10 cellular contexts compared by ENCODE assay signal in genomic region chrX:24282381-24283121, GRCh38. TPM values are rescaled to one million over a fixed set of nuclear protein-coding genes. Genes with fewer than 3 reads are reported as not detected.
DNase-seq lines count a peak whose midpoint lies in the region; ATAC-seq and TF ChIP-seq lines count a peak whose summit lies in the region.
"Had no signal": no experiment of that assay in that cellular context is flagged by ENCODE, and none has a peak within 500 bp of the region (broad histone marks: within the 10 kb centered on the region; RNA-seq: fewer than 3 reads in every experiment).

No MANE protein-coding gene starts in this region.

- H3K36me3 ChIP-seq in GM23338 (ENCODE audit: insufficient read depth), result no peaks in the 10 kb centered on the region
- H3K36me3 ChIP-seq in OCI-LY7 (ENCODE audit: insufficient read depth, low read length), result no peaks in the 10 kb centered on the region
- no peaks in the 10 kb centered on the region for H3K36me3 ChIP-seq in stomach smooth muscle (ENCODE audit: control insufficient read depth in 2 of 2, insufficient read depth in 2 of 2, low read length in 2 of 2)
- H3K36me3 ChIP-seq: ovary had no signal

- no peaks in the 10 kb centered on the region for H3F3A ChIP-seq in GM23338 (replicated peaks; ENCODE audit: low read depth)

- H3K27ac Mint-ChIP-seq in GM23338, result no peak overlapping the region

- no peak overlapping the region for H2AFZ ChIP-seq in GM23338
- H2AFZ ChIP-seq in OCI-LY7 (ENCODE audit: low read length), result no peak overlapping the region

- H3K79me2 ChIP-seq in GM23338 (replicated peaks; ENCODE audit: insufficient read depth) (no peaks in the 10 kb centered on the region), OCI-LY7 (ENCODE audit: insufficient read depth, low read depth, low read length) (no peaks in the 10 kb centered on the region)

- H3K27me3 Mint-ChIP-seq in GM23338 (ENCODE audit: insufficient read depth, low read depth, poor library complexity), result peaks cover 3% of the 10 kb centered on the region

- peak overlapping the region in 1 of 2 donors; percentile 57 for H3K9ac ChIP-seq in stomach smooth muscle (ENCODE audit: low read length in 2 of 2)

- DNase-seq in GM23338 (ENCODE audit: low spot score), result peak; percentile 12
- peak; percentile 11 for DNase-seq in OCI-LY7 (ENCODE audit: low spot score)
- DNase-seq in left cardiac atrium, result no peak
- DNase-seq in GM19240 (ENCODE audit: insufficient read length, low spot score), result no peak
- no peak for DNase-seq in pons (ENCODE audit: low spot score)
- DNase-seq: activated T-cell treated with anti-CD3 and anti-CD28 coated beads, Interleukin-2, amount 50 U/mL, for 4 hours; cortex of kidney had no signal

- peaks cover 11% of the 10 kb centered on the region; the same call in 1 of the 2 replicates for H3K4me1 ChIP-seq in GM23338 (ENCODE audit: insufficient read depth)
- H3K4me1 ChIP-seq in OCI-LY7 (ENCODE audit: insufficient read depth, low read length, poor library complexity, severe bottlenecking), result peaks cover 5% of the 10 kb centered on the region
- H3K4me1 ChIP-seq in stomach smooth muscle (ENCODE audit: control insufficient read depth, insufficient read depth, low read length), result peaks cover 12% of the 10 kb centered on the region

- H4K20me1 ChIP-seq in GM23338 (replicated peaks; ENCODE audit: insufficient read depth) (no peaks in the 10 kb centered on the region), OCI-LY7 (ENCODE audit: insufficient read depth, low read length) (no peaks in the 10 kb centered on the region)

- CTCF ChIA-PET in OCI-LY7 (lab: Charles Lee; ENCODE audit: unreplicated experiment), result no interaction called here

- no peaks in the 10 kb centered on the region for H3K36me3 Mint-ChIP-seq in GM23338 (ENCODE audit: low read depth)

- POLR2A ChIA-PET in OCI-LY7 (lab: Charles Lee), result interaction anchor here (0.7 kb wide), 1 partner anchor 998 kb away, joined by 3 read pairs; no protein-coding TSS in a partner anchor

- no TSS peak for BruUV-seq in OCI-LY7 (replicated peaks; lab: Mats Ljungman, UMichigan)

- H3K9me3 ChIP-seq in OCI-LY7 (ENCODE audit: low read length) (no peaks in the 10 kb centered on the region), stomach smooth muscle (ENCODE audit: control insufficient read depth in 2 of 2, low read length in 2 of 2) (no peaks in the 10 kb centered on the region)
- H3K9me3 ChIP-seq: ovary had no signal

- H3K4me3 ChIP-seq in GM23338 (no peak overlapping the region), OCI-LY7 (ENCODE audit: low read depth, low read length, poor library complexity, severe bottlenecking) (no peak overlapping the region), stomach smooth muscle (ENCODE audit: low read length in 2 of 2) (peak overlapping the region; percentile 36 to 50)
- H3K4me3 ChIP-seq: ovary had no signal

- intact Hi-C loops in OCI-LY7 (cut with micrococcal nuclease; ENCODE audit: unreplicated experiment) (no loop called here), left cardiac atrium (cut with DNase I) (no loop called here)

- no peak overlapping the region for H3K27ac ChIP-seq in GM23338 (ENCODE audit: low read depth)
- H3K27ac ChIP-seq in OCI-LY7 (ENCODE audit: low read depth, low read length, poor library complexity, severe bottlenecking), result no peak overlapping the region
- peak overlapping the region; percentile 37 for H3K27ac ChIP-seq in stomach smooth muscle (ENCODE audit: low read length)

- H3K9me3 Mint-ChIP-seq in GM23338, result no peaks in the 10 kb centered on the region
- H3K9me3 Mint-ChIP-seq: activated T-cell treated with anti-CD3 and anti-CD28 coated beads, Interleukin-2, amount 50 U/mL, for 4 hours had no signal

- ATAC-seq in GM23338 (peak; percentile 38; the same call in 2 of the 3 replicates), left cardiac atrium (peak; percentile 26 to 61), HG03280 (IDR thresholded peaks at IDR 0.05; ENCODE audit: unreplicated experiment) (no peak)
- ATAC-seq: activated T-cell treated with anti-CD3 and anti-CD28 coated beads, Interleukin-2, amount 50 U/mL, for 4 hours had no signal

- H3K9me2 ChIP-seq in GM23338 (ENCODE audit: insufficient read depth), result no peaks in the 10 kb centered on the region
- H3K9me2 ChIP-seq in OCI-LY7 (ENCODE audit: insufficient read depth, low read length), result no peaks in the 10 kb centered on the region

- peaks cover 25% of the 10 kb centered on the region for H3K4me1 Mint-ChIP-seq in GM23338

- 0 out of 3 replicates have a peak overlapping the region, but pooled peaks have one; percentile 19 for H3K4me3 Mint-ChIP-seq in GM23338
- H3K4me3 Mint-ChIP-seq: activated T-cell treated with anti-CD3 and anti-CD28 coated beads, Interleukin-2, amount 50 U/mL, for 4 hours had no signal

- TF ChIP-seq CTCF in GM23338 (conservative IDR thresholded peaks at IDR 0.05; ENCODE audit: low read depth in 2 of 2) (no peak), OCI-LY7 (conservative IDR thresholded peaks at IDR 0.05; ENCODE audit: low read length) (no peak)

- no peaks in the 10 kb centered on the region for H3K27me3 ChIP-seq in GM23338 (ENCODE audit: insufficient read depth)
- H3K27me3 ChIP-seq in stomach smooth muscle (ENCODE audit: control insufficient read depth in 1 of 2, insufficient read depth in 2 of 2, low read length in 2 of 2), result peaks cover 0 to 3% of the 10 kb centered on the region in 2 donors
- H3K27me3 ChIP-seq: ovary had no signal

- H3K4me2 ChIP-seq in GM23338, result no peak overlapping the region
- no peak overlapping the region for H3K4me2 ChIP-seq in OCI-LY7 (ENCODE audit: low read length)

TF ChIP-seq in GM23338, 12 proteins besides CTCF, POLR2A, EP300 and RAD21 (continues in another document):
- TF ChIP-seq ZNF462 (CRISPR knock-in tag; IDR thresholded peaks at IDR 0.05) (no peak), EZH2 (IDR thresholded peaks at IDR 0.05; ENCODE audit: low read depth, unreplicated experiment) (no peak), EZH2phosphoT487 (IDR thresholded peaks at IDR 0.05; ENCODE audit: unreplicated experiment) (no peak), ZNF331 (CRISPR knock-in tag; IDR thresholded peaks at IDR 0.05; ENCODE audit: low read depth) (no peak), CREB1 (CRISPR knock-in tag; IDR thresholded peaks at IDR 0.05; ENCODE audit: low read depth) (no peak)

RNA-seq across cellular contexts. Expression of gene SUPT20HL2, which starts 31.3 kb away (rescaled TPM):
- not detected in 2 replicates for total RNA-seq in GM23338 (2014; rRNA removed; shearing (Covaris generic))
- polyA plus RNA-seq in GM23338 (2016; fragmentation: Nextera tagmentation; extraction: Ambion mirVana), result 0.08 TPM in 1 of 2 replicates, not detected in the other
- not detected in 2 replicates for total RNA-seq in OCI-LY7 (2014; rRNA removed; shearing (Covaris generic))
- total RNA-seq in OCI-LY7 (2022), result not detected in 2 replicates
- total RNA-seq in left cardiac atrium, result not detected
- total RNA-seq: activated T-cell treated with anti-CD3 and anti-CD28 coated beads, Interleukin-2, amount 50 U/mL, for 4 hours had no signal

Comparison
In these comparisons a context has a peak if more than half of its experiments do, and no peak if none do; other contexts are left out.
1. DNase-seq: peak in GM23338 (single experiment) and OCI-LY7 (single experiment); none in left cardiac atrium (single experiment), GM19240 (single experiment) and pons (single experiment).
2. H3K4me3 ChIP-seq: peak in stomach smooth muscle (2 of 2); none in GM23338 (single experiment) and OCI-LY7 (single experiment).